ENCODE assay signal across 8 cellular contexts in genomic region chr3:16511561-16512434, GRCh38. TPM values are rescaled to one million over a fixed set of nuclear protein-coding genes. Genes with fewer than 3 reads are reported as not detected.
A peak's percentile ranks its signal among the peaks of the same experiment; 100 is the strongest.
DNase-seq lines count a peak whose midpoint lies in the region; ATAC-seq and TF ChIP-seq lines count a peak whose summit lies in the region.

No MANE protein-coding gene starts in this region.

- H3K27me3 ChIP-seq in brain microvascular endothelial cell (replicated peaks) = no peaks in the 10 kb centered on the region

- TF ChIP-seq POLR2A in lower leg skin (IDR thresholded peaks at IDR 0.05) = no peak

- peak overlapping the region; percentile 87 for H3K27ac ChIP-seq in brain microvascular endothelial cell

- in situ Hi-C loops in brain microvascular endothelial cell (cut with HindIII; ENCODE audit: low pct_ligation_motif_present, low sequenced_read_pairs) = no loop called here

- H3K4me3 ChIP-seq in AG09309 (ENCODE audit: control insufficient read depth, low read depth, low read length) (peak overlapping the region; percentile 93), brain microvascular endothelial cell (ENCODE audit: low read depth, low read length) (peak overlapping the region; percentile 92), lower leg skin (ENCODE audit: low read depth, poor library complexity, severe bottlenecking) (no peak overlapping the region)

- DNase-seq in AG09309 (ENCODE audit: low read depth) (peak; percentile 63), T1000 (lab: John Stamatoyannopoulos, UW) (peak; percentile 49), brain microvascular endothelial cell (peak; percentile 89), lower leg skin (ENCODE audit: low spot score in 2 of 2) (peak; percentile 45 to 90), SW 1271 (lab: John Stamatoyannopoulos, UW) (no peak)
- peak in 2 of 3 donors; percentile 65 to 80 for DNase-seq in stimulated activated CD4-positive, alpha-beta T cell treated with anti-CD3 and anti-CD28 coated beads, TNF-alpha, amount 100 ng/mL, for 48 hours (ENCODE audit: low read depth in 3 of 3)

- WGBS in lower leg skin, 2 donors = 23 to 28% methylated on average over 11 of the region's 11 CpGs

- no peaks in the 10 kb centered on the region for H3K36me3 ChIP-seq in brain microvascular endothelial cell (replicated peaks)

- ATAC-seq in GM19043 (IDR thresholded peaks at IDR 0.05; ENCODE audit: low read depth, unreplicated experiment) (peak; percentile 39), HG03175 (IDR thresholded peaks at IDR 0.05; ENCODE audit: unreplicated experiment) (peak; percentile 52)

- intact Hi-C loops in lower leg skin (cut with DNase I; ENCODE audit: low total_unique reads) = no loop called here

- TF ChIP-seq CTCF in AG09309 (IDR thresholded peaks at IDR 0.05; ENCODE audit: control insufficient read depth, insufficient read depth, low read depth, low read length, missing control alignments) = no peak
- TF ChIP-seq CTCF in brain microvascular endothelial cell (IDR thresholded peaks at IDR 0.05; ENCODE audit: low read depth, low read length, missing control alignments) = no peak
- no peak for TF ChIP-seq CTCF in lower leg skin (IDR thresholded peaks at IDR 0.05)

RNA-seq across cellular contexts. Expression of gene RFTN1, which starts 1.7 kb away (rescaled TPM):
- total RNA-seq in lower leg skin = 10 to 100 TPM; 11.2 to 39.5 (median 25.6) TPM

Comparison
In these comparisons a context has a peak if more than half of its experiments do, and no peak if none do; other contexts are left out.
1. DNase-seq: peak in AG09309 (single experiment), T1000 (single experiment), brain microvascular endothelial cell (single experiment), lower leg skin (2 of 2) and stimulated activated CD4-positive, alpha-beta T cell treated with anti-CD3 and anti-CD28 coated beads, TNF-alpha, amount 100 ng/mL, for 48 hours (2 of 3); none in SW 1271 (0 of 2).